2 cellular contexts compared by ENCODE assay signal in genomic region chr12:27614386-27614785, GRCh38.
TF ChIP-seq lines count a peak whose summit lies in the region.

No MANE protein-coding gene starts in this region.

TF ChIP-seq in SK-N-SH, 30 proteins besides CTCF, POLR2A, EP300 and RAD21 (continued from another document):
- TF ChIP-seq IRF3 (IDR thresholded peaks at IDR 0.05; ENCODE audit: low read depth, low read length) (no peak), SIN3A (IDR thresholded peaks at IDR 0.05; ENCODE audit: borderline replicate concordance, low read depth, low read length) (no peak), RXRA (IDR thresholded peaks at IDR 0.05; ENCODE audit: borderline replicate concordance, low read depth) (no peak), FOSL2 (IDR thresholded peaks at IDR 0.05; ENCODE audit: borderline replicate concordance, low read depth) (no peak), REST (IDR thresholded peaks at IDR 0.05; ENCODE audit: low read depth, low read length) (no peak), GABPA (IDR thresholded peaks at IDR 0.05; ENCODE audit: low read depth) (no peak), MXI1 (IDR thresholded peaks at IDR 0.05; ENCODE audit: low read depth, low read length) (no peak), RFX5 (IDR thresholded peaks at IDR 0.05; ENCODE audit: low read length) (no peak)

TF ChIP-seq in SK-N-SH treated with all-trans-retinoic acid at 6 μM for 48 hours, 23 proteins besides CTCF, POLR2A, EP300 and RAD21 (continued from another document):
- TF ChIP-seq PATZ1 (CRISPR knock-in tag; IDR thresholded peaks at IDR 0.05; ENCODE audit: borderline replicate concordance) (no peak), ZNF565 (CRISPR knock-in tag; conservative IDR thresholded peaks at IDR 0.05; ENCODE audit: low read depth) (no peak), POU6F1 (CRISPR knock-in tag; IDR thresholded peaks at IDR 0.05; ENCODE audit: borderline replicate concordance, low read depth) (no peak), GLIS3 (CRISPR knock-in tag; IDR thresholded peaks at IDR 0.05) (no peak), OSR1 (CRISPR knock-in tag; IDR thresholded peaks at IDR 0.05) (no peak), CREB5 (CRISPR knock-in tag; IDR thresholded peaks at IDR 0.05; ENCODE audit: low read depth) (no peak), TOX (CRISPR knock-in tag; IDR thresholded peaks at IDR 0.05; ENCODE audit: borderline replicate concordance) (no peak), CSDC2 (CRISPR knock-in tag; IDR thresholded peaks at IDR 0.05) (no peak), SNAI2 (CRISPR knock-in tag; IDR thresholded peaks at IDR 0.05) (no peak), ZFP30 (CRISPR knock-in tag; IDR thresholded peaks at IDR 0.05) (no peak), PPARA (CRISPR knock-in tag; IDR thresholded peaks at IDR 0.05; ENCODE audit: borderline replicate concordance) (no peak)
